31 cellular contexts compared by ENCODE assay signal in the genomic region with DNA sequence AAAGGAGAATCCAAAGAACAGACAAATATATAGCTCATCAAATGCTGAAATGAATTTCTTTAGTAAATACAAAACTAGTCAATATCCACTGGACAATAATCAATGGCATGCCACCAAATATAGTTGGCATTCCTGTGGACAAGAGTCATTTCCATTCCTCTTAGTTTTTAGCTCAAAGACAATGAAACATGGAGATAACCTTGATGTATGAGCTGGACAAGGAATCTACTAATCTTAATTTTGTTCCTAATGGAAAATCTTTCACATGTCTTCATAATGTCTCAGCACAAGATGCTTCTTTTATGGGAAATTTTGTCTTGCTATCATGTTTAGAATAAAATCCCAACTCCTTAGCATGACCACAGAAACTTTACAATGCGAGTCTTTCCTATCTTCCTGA.
"Had no signal": no experiment of that assay in that cellular context is flagged by ENCODE, and none has a peak within 500 bp of the region (broad histone marks: within the 10 kb centered on the region; RNA-seq: fewer than 3 reads in every experiment).

No MANE protein-coding gene starts in this region.

- H3K9me3 ChIP-seq: adrenal gland had no signal

- H3K27ac ChIP-seq: adrenal gland, cardiac muscle cell, VCaP had no signal

- FAIRE-seq: bronchial epithelial cell, TTC549 had no signal

- DNase-seq: activated B cell treated with CpG ODN at 0.5 μM for 24 hours; activated CD4-positive, alpha-beta memory T cell treated with anti-CD3 and anti-CD28 coated beads for 36 hours; activated CD4-positive, alpha-beta T cell treated with anti-CD3 and anti-CD28 coated beads for 4 hours; activated CD4-positive, alpha-beta T cell treated with anti-CD3 and anti-CD28 coated beads, Interleukin-2, amount 10 ng/mL, durations not matched to agents 24 days and 14 days; activated CD4-positive, alpha-beta T cell treated with anti-CD3 and anti-CD28 coated beads, Interleukin-2, amount 50 U/mL, for 1 hour; activated CD4-positive, alpha-beta T cell treated with anti-CD3 and anti-CD28 coated beads, Interleukin-2, amount 50 U/mL, for 4 hours; activated CD4-positive, CD25-positive, alpha-beta regulatory T cell treated with anti-CD3 and anti-CD28 coated beads, Interleukin-2, amount 50 U/mL, for 72 hours; activated CD8-positive, alpha-beta memory T cell treated with anti-CD3 and anti-CD28 coated beads, Interleukin-2, amount 50 U/mL, for 4 hours; activated CD8-positive, alpha-beta T cell treated with anti-CD3 and anti-CD28 coated beads for 36 hours; activated effector memory CD4-positive, alpha-beta T cell treated with anti-CD3 and anti-CD28 coated beads, Interleukin-2, amount 50 U/mL, for 16 hours; activated gamma-delta T cell treated with Interleukin-2 at 50 U/mL for 16 hours; activated naive CD4-positive, alpha-beta T cell; activated naive CD4-positive, alpha-beta T cell treated with anti-CD3 and anti-CD28 coated beads for 36 hours; activated naive CD4-positive, alpha-beta T cell treated with anti-CD3 and anti-CD28 coated beads, Interleukin-2, amount 50 U/mL, for 16 hours; activated naive CD8-positive, alpha-beta T cell treated with anti-CD3 and anti-CD28 coated beads for 36 hours; activated T-cell treated with anti-CD3 and anti-CD28 coated beads for 4 hours; activated T-cell treated with anti-CD3 and anti-CD28 coated beads, Interleukin-2, amount 50 U/mL, for 1 hour; activated T-cell treated with anti-CD3 and anti-CD28 coated beads, Interleukin-2, amount 50 U/mL, for 4 hours; activated T-cell treated with anti-CD3 and anti-CD28 coated beads, Interleukin-2, amount 50 U/mL, for 72 hours; adrenal gland; amniotic stem cell; aorta; caudate nucleus; cerebellar nuclear complex; T-helper 1 cell; T-helper 2 cell; T-helper 9 cell had no signal

- H3K36me3 ChIP-seq: adrenal gland, cardiac muscle cell had no signal

- H3K4me1 ChIP-seq: adrenal gland had no signal

- H3K4me3 ChIP-seq: adrenal gland, cardiac muscle cell had no signal

- H3K27me3 ChIP-seq: adrenal gland, cardiac muscle cell had no signal
